In the genomic region with DNA sequence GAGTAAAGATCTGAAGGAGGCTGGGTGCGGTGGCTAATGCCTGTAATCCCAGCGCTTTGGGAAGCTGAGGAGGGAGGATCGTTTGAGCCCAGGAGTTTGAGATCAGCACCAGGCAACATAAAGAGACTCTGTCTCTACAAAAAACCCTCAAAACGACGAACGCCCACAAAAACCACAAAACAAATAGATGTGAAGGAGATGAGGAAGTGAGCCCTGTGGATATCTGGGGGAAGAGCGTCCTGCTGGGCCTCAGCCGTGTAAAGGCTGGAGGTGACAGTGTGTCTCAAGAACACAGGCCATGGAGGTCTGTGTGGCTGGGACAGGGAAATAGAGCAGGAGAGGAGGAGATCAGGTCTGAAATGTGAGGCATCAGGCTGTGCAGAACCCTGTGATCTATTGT, we compare ENCODE assay signal across 8 cellular contexts.
A peak's percentile ranks its signal among the peaks of the same experiment; 100 is the strongest.
DNase-seq lines count a peak whose midpoint lies in the region; ATAC-seq and TF ChIP-seq lines count a peak whose summit lies in the region.

No MANE protein-coding gene starts in this region.

- H3K36me3 ChIP-seq in GM23338 (ENCODE audit: insufficient read depth): no peaks in the 10 kb centered on the region
- peaks cover 0 to 14% (median 0%) of the 10 kb centered on the region in 9 donors for H3K36me3 ChIP-seq in heart right ventricle

- H3K27ac ChIP-seq in GM23338 (ENCODE audit: low read depth) (no peak overlapping the region), foreskin keratinocyte (no peak overlapping the region), heart right ventricle (no peak overlapping the region)

- H3K4me1 ChIP-seq in GM23338 (ENCODE audit: insufficient read depth): peaks cover 7% of the 10 kb centered on the region; the same call in 1 of the 2 replicates
- H3K4me1 ChIP-seq in foreskin keratinocyte: no peaks in the 10 kb centered on the region
- H3K4me1 ChIP-seq in heart right ventricle: peaks cover 0 to 4% (median 0%) of the 10 kb centered on the region in 9 donors

- ATAC-seq in GM18508 (IDR thresholded peaks at IDR 0.05; ENCODE audit: insufficient read depth, unreplicated experiment) (peak; percentile 91), GM23338 (0 out of 3 replicates have a peak, but pooled peaks have one; percentile 34), foreskin keratinocyte (no peak), heart right ventricle (no peak)

- H3K9me2 ChIP-seq in GM23338 (ENCODE audit: insufficient read depth): no peaks in the 10 kb centered on the region

- H3K27me3 ChIP-seq in GM23338 (ENCODE audit: insufficient read depth) (no peaks in the 10 kb centered on the region), foreskin keratinocyte (no peaks in the 10 kb centered on the region), heart right ventricle (no peaks in the 10 kb centered on the region)

- no peaks in the 10 kb centered on the region for H3K9me3 Mint-ChIP-seq in GM23338

- DNase-seq in GM23338 (ENCODE audit: low spot score): no peak
- peak; percentile 5 for DNase-seq in LHCN-M2 (ENCODE audit: low read depth)
- DNase-seq in astrocyte of the cerebellum (ENCODE audit: low read depth): peak; percentile 40
- DNase-seq in G401 (ENCODE audit: low spot score): no peak
- no peak for DNase-seq in foreskin keratinocyte
- no peak for DNase-seq in heart right ventricle
- DNase-seq in effector CD8-positive, alpha-beta T cell (lab: John Stamatoyannopoulos, UW): no peak

- no peak for TF ChIP-seq CTCF in GM23338 (conservative IDR thresholded peaks at IDR 0.05; ENCODE audit: low read depth in 2 of 2)
- TF ChIP-seq CTCF in astrocyte of the cerebellum (IDR thresholded peaks at IDR 0.05; ENCODE audit: low read depth, low read length, missing control alignments): no peak
- TF ChIP-seq CTCF in foreskin keratinocyte (conservative IDR thresholded peaks at IDR 0.05): no peak
- TF ChIP-seq CTCF in heart right ventricle (IDR thresholded peaks at IDR 0.05): no peak

- no peaks in the 10 kb centered on the region for H3K79me2 ChIP-seq in GM23338 (replicated peaks; ENCODE audit: insufficient read depth)

- H3K9me3 ChIP-seq in heart right ventricle: no peaks in the 10 kb centered on the region

- no peak overlapping the region for H3K4me2 ChIP-seq in GM23338

- peak overlapping the region; percentile 33 for H3K27ac Mint-ChIP-seq in GM23338

- no peak overlapping the region for H3K4me3 Mint-ChIP-seq in GM23338

- intact Hi-C loops in heart right ventricle (cut with DNase I): no loop called here

- H3K27me3 Mint-ChIP-seq in GM23338 (ENCODE audit: insufficient read depth, low read depth, poor library complexity): peaks cover under 1% of the 10 kb centered on the region

- H3K4me3 ChIP-seq in GM23338: no peak overlapping the region
- no peak overlapping the region for H3K4me3 ChIP-seq in astrocyte of the cerebellum (ENCODE audit: low read depth, low read length)
- H3K4me3 ChIP-seq in heart right ventricle: no peak overlapping the region

- WGBS in heart right ventricle, 2 donors: 78% methylated on average over 8 of the region's 8 CpGs

- no peaks in the 10 kb centered on the region; the same call in 1 of the 3 replicates for H3K36me3 Mint-ChIP-seq in GM23338 (ENCODE audit: low read depth)

- peaks cover 20% of the 10 kb centered on the region for H3K4me1 Mint-ChIP-seq in GM23338

- in situ Hi-C loops in astrocyte of the cerebellum (cut with HindIII; ENCODE audit: low sequenced_read_pairs): no loop called here
- in situ Hi-C loops in G401 (cut with HindIII; ENCODE audit: low sequenced_read_pairs): no loop called here

- no peaks in the 10 kb centered on the region for H4K20me1 ChIP-seq in GM23338 (replicated peaks; ENCODE audit: insufficient read depth)

- H3F3A ChIP-seq in GM23338 (replicated peaks; ENCODE audit: low read depth): no peaks in the 10 kb centered on the region

- no peak overlapping the region for H2AFZ ChIP-seq in GM23338

TF ChIP-seq in GM23338, 12 proteins besides CTCF, POLR2A, EP300 and RAD21:
- TF ChIP-seq EZH2phosphoT487 (IDR thresholded peaks at IDR 0.05; ENCODE audit: unreplicated experiment): no peak
- no peak for TF ChIP-seq EZH2 (IDR thresholded peaks at IDR 0.05; ENCODE audit: low read depth, unreplicated experiment)
- no peak for TF ChIP-seq REST (IDR thresholded peaks at IDR 0.05; ENCODE audit: unreplicated experiment)

Comparison
In these comparisons a context has a peak if more than half of its experiments do, and no peak if none do; other contexts are left out.
1. ATAC-seq: peak in GM18508 (single experiment) and GM23338 (single experiment); none in foreskin keratinocyte (single experiment) and heart right ventricle (0 of 8).
2. DNase-seq: peak in LHCN-M2 (single experiment) and astrocyte of the cerebellum (single experiment); none in GM23338 (single experiment), G401 (single experiment), foreskin keratinocyte (0 of 2), heart right ventricle (0 of 2) and effector CD8-positive, alpha-beta T cell (single experiment).